ENCODE assay signal across 24 cellular contexts in genomic region chr17:35095741-35096140, GRCh38. TPM values are rescaled to one million over a fixed set of nuclear protein-coding genes. Genes with fewer than 3 reads are reported as not detected.
DNase-seq lines count a peak whose midpoint lies in the region; ATAC-seq and TF ChIP-seq lines count a peak whose summit lies in the region.
"Had no signal": no experiment of that assay in that cellular context is flagged by ENCODE, and none has a peak within 500 bp of the region (broad histone marks: within the 10 kb centered on the region; RNA-seq: fewer than 3 reads in every experiment).

No MANE protein-coding gene starts in this region.

- H3K4me3 ChIP-seq in AG04450 (ENCODE audit: low read depth, low read length) (no peak overlapping the region), HCT116 (replicated peaks in 1 of 2; ENCODE audit: low read depth in 1 of 2, low read length in 2 of 2) (no peak overlapping the region)
- H3K4me3 ChIP-seq: A549; BLaER1 treated with 17β-estradiol and CSF1 and Interleukin-3, amounts not matched to agents 10 nM and 100 nM; GM23338 had no signal

- H3K4me1 ChIP-seq in HCT116 (ENCODE audit: control insufficient read depth in 1 of 2, insufficient read depth in 2 of 2, low read length in 2 of 2) = peaks cover 16 to 19% of the 10 kb centered on the region in 2 experiments
- H3K4me1 ChIP-seq: BE2C had no signal

- ATAC-seq in HCT116 = no peak
- no peak for ATAC-seq in natural killer cell treated with Interleukin-12 subunit alpha and Interleukin-12 subunit beta and Interleukin-15 and Interleukin-18, amount 100 ng/mL, for 72 hours
- ATAC-seq: GM23338 had no signal

- no peak overlapping the region for H3K4me3 Mint-ChIP-seq in natural killer cell treated with Interleukin-12 subunit alpha and Interleukin-12 subunit beta and Interleukin-15 and Interleukin-18, amount 100 ng/mL, for 72 hours
- H3K4me3 Mint-ChIP-seq in glutamatergic neuron (ENCODE audit: unreplicated experiment) = no peak overlapping the region
- H3K4me3 Mint-ChIP-seq: CD14-positive monocyte; CD4-positive, alpha-beta T cell; CD8-positive, alpha-beta memory T cell; GM23338; H9; HFFc6 had no signal

- no peaks in the 10 kb centered on the region for H3K9me2 ChIP-seq in HCT116 (ENCODE audit: insufficient read depth)

- no peaks in the 10 kb centered on the region for H4K20me1 ChIP-seq in HCT116 (ENCODE audit: insufficient read depth)
- H4K20me1 ChIP-seq: BLaER1 treated with 17β-estradiol and CSF1 and Interleukin-3, amounts not matched to agents 10 nM and 100 nM had no signal

- RAD21 ChIA-PET in HCT116 (lab: Charles Lee; ENCODE audit: low non-redundant PET in 1 of 2, low total read pairs in 2 of 2, uncharacterized antibody in 2 of 2, unreplicated experiment in 2 of 2) = no interaction called here

- H3K27me3 ChIP-seq in AG04450 (ENCODE audit: control insufficient read depth, insufficient read depth, low read length) (no peaks in the 10 kb centered on the region), HCT116 (ENCODE audit: insufficient read depth, low read length) (no peaks in the 10 kb centered on the region)
- H3K27me3 ChIP-seq: BE2C; BLaER1 treated with 17β-estradiol and CSF1 and Interleukin-3, amounts not matched to agents 10 nM and 100 nM had no signal

- no TSS peak for BruUV-seq in HCT116 (replicated peaks; lab: Mats Ljungman, UMichigan)

- 0 out of 2 replicates have a peak overlapping the region, but pooled peaks have one; percentile 59 for H3K9ac ChIP-seq in HCT116 (ENCODE audit: low read length)
- H3K9ac ChIP-seq: BLaER1 treated with 17β-estradiol and CSF1 and Interleukin-3, amounts not matched to agents 10 nM and 100 nM had no signal

- peaks cover 10 to 15% of the 10 kb centered on the region in 2 donors for H3K4me1 Mint-ChIP-seq in natural killer cell treated with Interleukin-12 subunit alpha and Interleukin-12 subunit beta and Interleukin-15 and Interleukin-18, amount 100 ng/mL, for 72 hours (ENCODE audit: low read depth in 2 of 2)
- H3K4me1 Mint-ChIP-seq in glutamatergic neuron (ENCODE audit: low read depth, unreplicated experiment) = no peaks in the 10 kb centered on the region

- peak overlapping the region; percentile 47 for H3K27ac ChIP-seq in AG04450 (ENCODE audit: low read depth, low read length)
- peak overlapping the region; percentile 51; the same call in 1 of the 2 replicates for H3K27ac ChIP-seq in HCT116 (ENCODE audit: low read depth, low read length)

- no peaks in the 10 kb centered on the region for H3K79me2 ChIP-seq in HCT116 (ENCODE audit: insufficient read depth, low read length)

- no peak overlapping the region for H3K27ac Mint-ChIP-seq in natural killer cell treated with Interleukin-12 subunit alpha and Interleukin-12 subunit beta and Interleukin-15 and Interleukin-18, amount 100 ng/mL, for 72 hours
- H3K27ac Mint-ChIP-seq in glutamatergic neuron (ENCODE audit: unreplicated experiment) = no peak overlapping the region
- H3K27ac Mint-ChIP-seq: CD4-positive, alpha-beta T cell; GM23338; H9 had no signal

- TF ChIP-seq POLR2A in HCT116 (IDR thresholded peaks at IDR 0.05; ENCODE audit: borderline replicate concordance, extremely low read depth, insufficient read depth, insufficient read length) = no peak

- H3K27me3 Mint-ChIP-seq in natural killer cell treated with Interleukin-12 subunit alpha and Interleukin-12 subunit beta and Interleukin-15 and Interleukin-18, amount 100 ng/mL, for 72 hours = no peaks in the 10 kb centered on the region
- H3K27me3 Mint-ChIP-seq in glutamatergic neuron (ENCODE audit: unreplicated experiment) = peaks cover 2% of the 10 kb centered on the region
- H3K27me3 Mint-ChIP-seq: CD4-positive, alpha-beta T cell; CD8-positive, alpha-beta memory T cell had no signal

- TF ChIP-seq RAD21 in HCT116 (IDR thresholded peaks at IDR 0.05; ENCODE audit: low read depth) = no peak

- CTCF ChIA-PET in AG04450 (lab: Charles Lee) (no interaction called here), HCT116 (lab: Charles Lee) (no interaction called here)

- peaks cover 14% of the 10 kb centered on the region for H3K36me3 Mint-ChIP-seq in natural killer cell treated with Interleukin-12 subunit alpha and Interleukin-12 subunit beta and Interleukin-15 and Interleukin-18, amount 100 ng/mL, for 72 hours
- H3K36me3 Mint-ChIP-seq in glutamatergic neuron (ENCODE audit: unreplicated experiment) = peaks cover 6% of the 10 kb centered on the region

- TF ChIP-seq CTCF in AG04450 (IDR thresholded peaks at IDR 0.05; ENCODE audit: low read depth, low read length) (no peak), HCT116 (IDR thresholded peaks at IDR 0.05 in 2 of 3, conservative IDR thresholded peaks at IDR 0.05 in 1 of 3; ENCODE audit: borderline replicate concordance in 1 of 3, insufficient read depth in 1 of 3, low read depth in 2 of 3, low read length in 2 of 3) (no peak), glutamatergic neuron (IDR thresholded peaks at IDR 0.05; ENCODE audit: partially characterized antibody, unreplicated experiment) (no peak)

- DNase-seq in AG04450 (ENCODE audit: low read depth, low spot score) (no peak), HCT116 (ENCODE audit: low read depth, low spot score) (no peak), astrocyte of the hippocampus (ENCODE audit: low read depth, low spot score) (peak; percentile 41), fibroblast of gingiva (ENCODE audit: low read depth) (peak; percentile 71), glutamatergic neuron (no peak), DMS 273 treated with DMSO at 0.1 percent for 48 hours (lab: John Stamatoyannopoulos, UW) (no peak)
- no peak for DNase-seq in natural killer cell treated with Interleukin-12 subunit alpha and Interleukin-12 subunit beta and Interleukin-15 and Interleukin-18, amount 100 ng/mL, for 72 hours (ENCODE audit: low spot score)
- DNase-seq: 8988T; ACHN; BE2C; CD4-positive, alpha-beta T cell; CD8-positive, alpha-beta memory T cell; DMS53; DMS79 treated with DMSO at 0.1 percent for 48 hours; GF-D8; H9; HFFc6 had no signal

- intact Hi-C loops in HCT116 (cut with micrococcal nuclease) = no loop called here

- no peaks in the 10 kb centered on the region for H3K9me3 Mint-ChIP-seq in natural killer cell treated with Interleukin-12 subunit alpha and Interleukin-12 subunit beta and Interleukin-15 and Interleukin-18, amount 100 ng/mL, for 72 hours
- no peaks in the 10 kb centered on the region for H3K9me3 Mint-ChIP-seq in glutamatergic neuron (ENCODE audit: unreplicated experiment)
- H3K9me3 Mint-ChIP-seq: CD14-positive monocyte; CD4-positive, alpha-beta T cell; CD8-positive, alpha-beta memory T cell; GM23338; H9; HFFc6 had no signal

- H3K9me3 ChIP-seq in AG04450 (ENCODE audit: control insufficient read depth, insufficient read depth, low read length) (no peaks in the 10 kb centered on the region), HCT116 (ENCODE audit: control insufficient read depth in 1 of 2, insufficient read depth in 1 of 2, low read depth in 1 of 2, low read length in 2 of 2) (no peaks in the 10 kb centered on the region)
- H3K9me3 ChIP-seq: A549; BE2C; BLaER1 treated with 17β-estradiol and CSF1 and Interleukin-3, amounts not matched to agents 10 nM and 100 nM had no signal

- peak overlapping the region; percentile 63 for H3K4me2 ChIP-seq in HCT116 (ENCODE audit: low read length)
- H3K4me2 ChIP-seq: A549, GM23338 had no signal

- H2AFZ ChIP-seq in HCT116 (ENCODE audit: low read depth, low read length, poor library complexity, severe bottlenecking) = no peak overlapping the region
- H2AFZ ChIP-seq: GM23338 had no signal

- POLR2A ChIA-PET in AG04450 (lab: Yijun Ruan, JAX) = no interaction called here
- POLR2A ChIA-PET in HCT116 (lab: Charles Lee) = no interaction called here

- H3K36me3 ChIP-seq in HCT116 (ENCODE audit: control insufficient read depth in 1 of 2, insufficient read depth in 2 of 2, low read length in 2 of 2) = peaks cover 4 to 9% of the 10 kb centered on the region in 2 experiments

TF ChIP-seq in HCT116, 20 proteins besides CTCF, POLR2A, EP300 and RAD21 (continues in another document):
- TF ChIP-seq SP1 (IDR thresholded peaks at IDR 0.05; ENCODE audit: low read depth) (no peak), ZFX (IDR thresholded peaks at IDR 0.05) (no peak), ATF3 (IDR thresholded peaks at IDR 0.05) (no peak)

RNA-seq across cellular contexts. Expression of gene RAD51D, which starts 23.9 kb away (rescaled TPM):
- 14.3 and 15.1 TPM in 2 replicates for polyA plus RNA-seq in AG04450 (2011; rRNA removed)
- polyA minus RNA-seq in AG04450 (2011; rRNA and poly(A)+ RNA removed) = 15.9 and 18.3 TPM in 2 replicates
- total RNA-seq in HCT116 (2021; ENCODE audit: unreplicated experiment) (12.9 TPM), glutamatergic neuron (ENCODE audit: unreplicated experiment) (10.1 TPM)
- polyA plus RNA-seq in HCT116 (2012) = 7.7 and 8.3 TPM in 2 replicates
- 10 to 100 TPM; 27.8 to 68.3 TPM for total RNA-seq in natural killer cell treated with Interleukin-12 subunit alpha and Interleukin-12 subunit beta and Interleukin-15 and Interleukin-18, amount 100 ng/mL, for 72 hours

RNA-seq across cellular contexts. Expression of gene FNDC8, which starts 25.7 kb away (rescaled TPM):
- 0.09 TPM in 1 of 2 replicates, not detected in the other for polyA plus RNA-seq in AG04450 (2011; rRNA removed)
- polyA minus RNA-seq in AG04450 (2011; rRNA and poly(A)+ RNA removed) = not detected in 2 replicates
- total RNA-seq in HCT116 (2021; ENCODE audit: unreplicated experiment) (not detected), glutamatergic neuron (ENCODE audit: unreplicated experiment) (not detected)
- 0.05 and 0.08 TPM in 2 replicates for polyA plus RNA-seq in HCT116 (2012)
- total RNA-seq in natural killer cell treated with Interleukin-12 subunit alpha and Interleukin-12 subunit beta and Interleukin-15 and Interleukin-18, amount 100 ng/mL, for 72 hours = not detected
- total RNA-seq: CD4-positive, alpha-beta T cell; Daoy; G401; GM23338; H9; HFFc6 had no signal
- polyA plus RNA-seq: A549; CD14-positive monocyte; CD8-positive, alpha-beta memory T cell; GM23338 had no signal

RNA-seq across cellular contexts. Expression of gene RFFL, which starts 32.2 kb away (rescaled TPM):
- polyA plus RNA-seq in AG04450 (2011; rRNA removed) = 11.0 and 14.4 TPM in 2 replicates
- polyA minus RNA-seq in AG04450 (2011; rRNA and poly(A)+ RNA removed) = 46.9 and 71.1 TPM in 2 replicates
- 40.3 TPM for total RNA-seq in HCT116 (2021; ENCODE audit: unreplicated experiment)
- polyA plus RNA-seq in HCT116 (2012) = 24.8 and 30.1 TPM in 2 replicates
- total RNA-seq in natural killer cell treated with Interleukin-12 subunit alpha and Interleukin-12 subunit beta and Interleukin-15 and Interleukin-18, amount 100 ng/mL, for 72 hours = 10 to 100 TPM; 87.6 to 91.5 TPM
- 16.5 TPM for total RNA-seq in glutamatergic neuron (ENCODE audit: unreplicated experiment)

RNA-seq across cellular contexts. Expression of gene NLE1, which starts 46.4 kb away (rescaled TPM):
- polyA plus RNA-seq in AG04450 (2011; rRNA removed) = 10.5 and 14.0 TPM in 2 replicates
- 17.1 and 18.3 TPM in 2 replicates for polyA minus RNA-seq in AG04450 (2011; rRNA and poly(A)+ RNA removed)
- total RNA-seq in HCT116 (2021; ENCODE audit: unreplicated experiment) (55.5 TPM), glutamatergic neuron (ENCODE audit: unreplicated experiment) (9.1 TPM)
- polyA plus RNA-seq in HCT116 (2012) = 30.0 and 31.6 TPM in 2 replicates
- 10 to 100 TPM; 29.2 to 73.1 TPM for total RNA-seq in natural killer cell treated with Interleukin-12 subunit alpha and Interleukin-12 subunit beta and Interleukin-15 and Interleukin-18, amount 100 ng/mL, for 72 hours

RNA-seq across cellular contexts. Expression of gene UNC45B, which starts 51.9 kb away (rescaled TPM):
- not detected in 2 replicates for polyA plus RNA-seq in AG04450 (2011; rRNA removed)
- not detected in 2 replicates for polyA minus RNA-seq in AG04450 (2011; rRNA and poly(A)+ RNA removed)
- total RNA-seq in HCT116 (2021; ENCODE audit: unreplicated experiment) (not detected), glutamatergic neuron (ENCODE audit: unreplicated experiment) (2.2 TPM)
- not detected in 2 replicates for polyA plus RNA-seq in HCT116 (2012)
- under 1 TPM in 1 of 2 donors, not detected in 1; 0.14 TPM for total RNA-seq in natural killer cell treated with Interleukin-12 subunit alpha and Interleukin-12 subunit beta and Interleukin-15 and Interleukin-18, amount 100 ng/mL, for 72 hours
- total RNA-seq: CD8-positive, alpha-beta memory T cell; Daoy; G401; H4; HFFc6 had no signal
- polyA plus RNA-seq: A549, CD14-positive monocyte, GM23338 had no signal

Comparison
In these comparisons a context has a peak if more than half of its experiments do, and no peak if none do; other contexts are left out.
1. DNase-seq: peak in astrocyte of the hippocampus (single experiment) and fibroblast of gingiva (single experiment); none in AG04450 (single experiment), HCT116 (single experiment), natural killer cell treated with Interleukin-12 subunit alpha and Interleukin-12 subunit beta and Interleukin-15 and Interleukin-18, amount 100 ng/mL, for 72 hours (single experiment), glutamatergic neuron (single experiment) and DMS 273 treated with DMSO at 0.1 percent for 48 hours (single experiment).